ENCODE assay signal across 32 cellular contexts in the genomic region with DNA sequence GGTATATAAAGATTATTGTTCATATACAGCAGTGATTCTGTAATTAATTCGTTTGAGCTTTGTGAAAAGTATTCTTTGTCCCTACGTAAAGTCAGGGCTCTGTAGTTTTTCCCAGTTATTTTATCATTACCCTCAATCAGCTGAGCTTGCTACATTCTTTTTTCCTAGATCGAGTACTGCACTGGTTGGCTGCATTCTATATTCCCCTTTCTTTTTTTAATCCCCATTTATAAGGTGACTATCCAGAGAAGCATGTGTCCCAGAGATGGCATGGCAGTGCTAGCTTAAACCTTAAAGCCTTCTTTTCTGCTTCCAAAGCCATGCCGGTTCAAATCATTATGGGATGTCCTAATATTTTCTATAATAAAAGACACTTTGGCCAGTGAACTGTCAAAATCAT.
DNase-seq lines count a peak whose midpoint lies in the region; ATAC-seq and TF ChIP-seq lines count a peak whose summit lies in the region.
"Had no signal": no experiment of that assay in that cellular context is flagged by ENCODE, and none has a peak within 500 bp of the region (broad histone marks: within the 10 kb centered on the region; RNA-seq: fewer than 3 reads in every experiment).

No MANE protein-coding gene starts in this region.

- no peak overlapping the region for H3K4me3 Mint-ChIP-seq in brain
- H3K4me3 Mint-ChIP-seq: activated CD4-positive, alpha-beta T cell treated with anti-CD3 and anti-CD28 coated beads, Interleukin-2, amount 10 ng/mL, durations not matched to agents 7 days and 5 days; activated naive CD8-positive, alpha-beta T cell; dendritic cell treated with granulocyte-macrophage colony-stimulating factor and Interleukin-4, amounts not matched to agents 40 ng/mL and 50 ng/mL, for 4 days; endodermal cell; memory B cell; stimulated activated effector memory CD8-positive, alpha-beta T cell treated with anti-CD3 and anti-CD28 coated beads, Interleukin-12 subunit alpha, Interleukin-12 subunit beta, amount 100 ng/mL, for 72 hours had no signal

- ATAC-seq in left cardiac atrium (peak; percentile 8 to 25), right cardiac atrium (no peak), upper lobe of left lung (ENCODE audit: low FRiP score in 2 of 2) (no peak), omental fat pad (ENCODE audit: low FRiP score) (no peak)
- ATAC-seq: stimulated activated effector memory CD8-positive, alpha-beta T cell treated with anti-CD3 and anti-CD28 coated beads, Interleukin-12 subunit alpha, Interleukin-12 subunit beta, amount 100 ng/mL, for 72 hours had no signal

- peaks cover 3% of the 10 kb centered on the region for H3K36me3 Mint-ChIP-seq in brain
- H3K36me3 Mint-ChIP-seq: activated naive CD8-positive, alpha-beta T cell; memory B cell; stimulated activated effector memory CD8-positive, alpha-beta T cell treated with anti-CD3 and anti-CD28 coated beads, Interleukin-12 subunit alpha, Interleukin-12 subunit beta, amount 100 ng/mL, for 72 hours had no signal

- peaks cover 34% of the 10 kb centered on the region for H3K4me1 Mint-ChIP-seq in brain
- H3K4me1 Mint-ChIP-seq: activated CD4-positive, alpha-beta T cell treated with anti-CD3 and anti-CD28 coated beads, Interleukin-2, amount 10 ng/mL, durations not matched to agents 7 days and 5 days; stimulated activated effector memory CD8-positive, alpha-beta T cell treated with anti-CD3 and anti-CD28 coated beads, Interleukin-12 subunit alpha, Interleukin-12 subunit beta, amount 100 ng/mL, for 72 hours had no signal

- H2BK15ac ChIP-seq in mesenchymal stem cell (ENCODE audit: low read depth, poor library complexity, severe bottlenecking): no peak overlapping the region

- H3K18ac ChIP-seq in mesenchymal stem cell (ENCODE audit: low read depth in 1 of 2, low read length in 2 of 2): no peak overlapping the region

- 43% methylated on average over 4 of the region's 4 CpGs for WGBS in right cardiac atrium
- WGBS in mesenchymal stem cell: 92% methylated on average over 3 of the region's 4 CpGs
- WGBS in upper lobe of left lung, 2 donors: 50 to 62% methylated on average over 4 of the region's 4 CpGs

- no peak for DNase-seq in left cardiac atrium
- DNase-seq in right cardiac atrium: no peak
- no peak for DNase-seq in mesenchymal stem cell
- no peak for DNase-seq in upper lobe of left lung
- DNase-seq in NCI-H748 (lab: John Stamatoyannopoulos, UW; ENCODE audit: unreplicated experiment): no peak
- no peak for DNase-seq in dorsolateral prefrontal cortex
- DNase-seq in omental fat pad (ENCODE audit: low spot score): no peak
- DNase-seq: activated CD4-positive, alpha-beta T cell treated with anti-CD3 and anti-CD28 coated beads, Interleukin-2, amount 10 ng/mL, durations not matched to agents 7 days and 5 days; activated effector memory CD4-positive, alpha-beta T cell treated with Interleukin-2 at 50 U/mL for 16 hours; activated T-cell treated with anti-CD3 and anti-CD28 coated beads, Interleukin-2, amount 50 U/mL, for 1 hour; aorta; central memory CD4-positive, alpha-beta T cell; endodermal cell; foreskin melanocyte; H7; heart left ventricle; kidney glomerular epithelial cell; NCI-H1417 treated with DMSO at 0.1 percent for 48 hours; NCI-H2029 treated with DMSO at 0.1 percent for 48 hours; NCI-H2227 treated with DMSO at 0.1 percent for 48 hours; NCI-H526 treated with DMSO at 0.1 percent for 48 hours; Peyer's patch had no signal

- H3K27ac ChIP-seq in right cardiac atrium (ENCODE audit: low read length): no peak overlapping the region
- H3K27ac ChIP-seq in mesenchymal stem cell (ENCODE audit: low read length, poor library complexity, severe bottlenecking): no peak overlapping the region
- peak overlapping the region; percentile 52 to 79 (median 64) for H3K27ac ChIP-seq in upper lobe of left lung
- peak overlapping the region in 1 of 59 donors; percentile 23 for H3K27ac ChIP-seq in dorsolateral prefrontal cortex
- H3K27ac ChIP-seq: HL-60, KMS-11, Peyer's patch, prostate gland, suprapubic skin had no signal

- TF ChIP-seq POLR2A in upper lobe of left lung (IDR thresholded peaks at IDR 0.05): no peak

- H3K4me2 ChIP-seq in mesenchymal stem cell (ENCODE audit: low read length, poor library complexity, severe bottlenecking): no peak overlapping the region
- H3K4me2 ChIP-seq: KMS-11 had no signal

- H4K91ac ChIP-seq in mesenchymal stem cell (ENCODE audit: low read length): no peak overlapping the region

- H3K14ac ChIP-seq in mesenchymal stem cell (ENCODE audit: low read length in 2 of 2): no peak overlapping the region

- H3K9me3 Mint-ChIP-seq in brain: peaks cover 4 to 23% (median 11%) of the 10 kb centered on the region in 5 experiments
- H3K9me3 Mint-ChIP-seq: stimulated activated effector memory CD8-positive, alpha-beta T cell treated with anti-CD3 and anti-CD28 coated beads, Interleukin-12 subunit alpha, Interleukin-12 subunit beta, amount 100 ng/mL, for 72 hours had no signal

- TF ChIP-seq CTCF in brain (conservative IDR thresholded peaks at IDR 0.05) (no peak), upper lobe of left lung (IDR thresholded peaks at IDR 0.05) (no peak), dorsolateral prefrontal cortex (IDR thresholded peaks at IDR 0.05 in 54 of 56, conservative IDR thresholded peaks at IDR 0.05 in 2 of 56; ENCODE audit: low read depth in 1 of 56, partially characterized antibody in 56 of 56) (no peak), omental fat pad (IDR thresholded peaks at IDR 0.05) (no peak)

- no peak overlapping the region for H2AK5ac ChIP-seq in mesenchymal stem cell (ENCODE audit: low read length, severe bottlenecking)

- H4K8ac ChIP-seq in mesenchymal stem cell (ENCODE audit: low read length): no peak overlapping the region

- H3K9me3 ChIP-seq in right cardiac atrium (ENCODE audit: control insufficient read depth, low read length) (no peaks in the 10 kb centered on the region), mesenchymal stem cell (ENCODE audit: control insufficient read depth, low read length) (no peaks in the 10 kb centered on the region), upper lobe of left lung (no peaks in the 10 kb centered on the region)
- H3K9me3 ChIP-seq: esophagus muscularis mucosa, Peyer's patch, prostate gland, suprapubic skin had no signal

- H3K23ac ChIP-seq in mesenchymal stem cell (ENCODE audit: low read length in 2 of 2): no peak overlapping the region

- no peak overlapping the region for H2BK12ac ChIP-seq in mesenchymal stem cell (ENCODE audit: low read length in 2 of 2)

- H3K4ac ChIP-seq in mesenchymal stem cell (ENCODE audit: low read depth in 1 of 2, low read length in 2 of 2): no peak overlapping the region

- H2AFZ ChIP-seq in mesenchymal stem cell (ENCODE audit: low read depth, low read length): no peak overlapping the region

- H2BK5ac ChIP-seq in mesenchymal stem cell (ENCODE audit: low read depth, low read length, poor library complexity, severe bottlenecking): no peak overlapping the region

- no peak overlapping the region for H3K4me3 ChIP-seq in right cardiac atrium (ENCODE audit: low read length)
- no peak overlapping the region for H3K4me3 ChIP-seq in mesenchymal stem cell (ENCODE audit: insufficient read depth in 1 of 2, low read depth in 1 of 2, low read length in 2 of 2)
- H3K4me3 ChIP-seq in upper lobe of left lung: peak overlapping the region in 1 of 4 donors; percentile 11
- peak overlapping the region in 1 of 59 donors; percentile 2 for H3K4me3 ChIP-seq in dorsolateral prefrontal cortex
- H3K4me3 ChIP-seq: esophagus muscularis mucosa, heart left ventricle, Peyer's patch, prostate gland, suprapubic skin had no signal

- intact Hi-C loops in left cardiac atrium (cut with DNase I): loop anchor here in 1 of 2 donors (10.0 kb wide), 1 partner anchor 53 kb away; no protein-coding TSS in a partner anchor
- intact Hi-C loops in right cardiac atrium (cut with DNase I): no loop called here
- intact Hi-C loops in dorsolateral prefrontal cortex (cut with DNase I): no loop called here

- H3K27me3 ChIP-seq in right cardiac atrium (ENCODE audit: control insufficient read depth, insufficient read depth) (no peaks in the 10 kb centered on the region), mesenchymal stem cell (ENCODE audit: control insufficient read depth in 1 of 2, insufficient read depth in 1 of 2, low read length in 2 of 2) (no peaks in the 10 kb centered on the region), upper lobe of left lung (no peaks in the 10 kb centered on the region), dorsolateral prefrontal cortex (no peaks in the 10 kb centered on the region)
- H3K27me3 ChIP-seq: esophagus muscularis mucosa, heart left ventricle, Peyer's patch, suprapubic skin had no signal

- no peak for TF ChIP-seq EP300 in upper lobe of left lung (IDR thresholded peaks at IDR 0.05)

- H3K36me3 ChIP-seq in mesenchymal stem cell (ENCODE audit: control insufficient read depth in 1 of 2, insufficient read depth in 2 of 2, low read depth in 1 of 2, low read length in 2 of 2) (peaks cover 0 to 7% of the 10 kb centered on the region in 2 experiments), upper lobe of left lung (peaks cover 0 to 5% (median 1%) of the 10 kb centered on the region in 4 donors)
- H3K36me3 ChIP-seq: esophagus muscularis mucosa, heart left ventricle, Peyer's patch, prostate gland, suprapubic skin had no signal

- H3K9ac ChIP-seq in mesenchymal stem cell (ENCODE audit: low read length): peak overlapping the region; percentile 74
- H3K9ac ChIP-seq: KMS-11 had no signal

- H3K4me1 ChIP-seq in right cardiac atrium (ENCODE audit: control insufficient read depth, insufficient read depth, low read length) (peaks cover 2% of the 10 kb centered on the region), mesenchymal stem cell (ENCODE audit: control insufficient read depth, insufficient read depth, low read depth, low read length) (peaks cover 5% of the 10 kb centered on the region), upper lobe of left lung (peaks cover 13 to 27% (median 19%) of the 10 kb centered on the region in 4 donors)
- H3K4me1 ChIP-seq: Peyer's patch, prostate gland, suprapubic skin had no signal

- H3K79me1 ChIP-seq in mesenchymal stem cell (replicated peaks; ENCODE audit: low read length, poor library complexity, severe bottlenecking): peaks cover 2% of the 10 kb centered on the region

- peaks cover 3% of the 10 kb centered on the region for H3K27me3 Mint-ChIP-seq in brain
- H3K27me3 Mint-ChIP-seq: dendritic cell treated with granulocyte-macrophage colony-stimulating factor and Interleukin-4, amounts not matched to agents 40 ng/mL and 50 ng/mL, for 4 days had no signal

- H3K27ac Mint-ChIP-seq in brain: peak overlapping the region in 3 of 5 experiments; percentile 10 to 80 (median 51)
- H3K27ac Mint-ChIP-seq: activated CD4-positive, alpha-beta T cell treated with anti-CD3 and anti-CD28 coated beads, Interleukin-2, amount 10 ng/mL, durations not matched to agents 7 days and 5 days; activated naive CD8-positive, alpha-beta T cell; dendritic cell treated with granulocyte-macrophage colony-stimulating factor and Interleukin-4, amounts not matched to agents 40 ng/mL and 50 ng/mL, for 4 days; endodermal cell; memory B cell; stimulated activated effector memory CD8-positive, alpha-beta T cell treated with anti-CD3 and anti-CD28 coated beads, Interleukin-12 subunit alpha, Interleukin-12 subunit beta, amount 100 ng/mL, for 72 hours had no signal

- no peak overlapping the region for H2BK120ac ChIP-seq in mesenchymal stem cell (ENCODE audit: low read depth, low read length)

Comparison
In these comparisons a context has a peak if more than half of its experiments do, and no peak if none do; other contexts are left out.
1. ATAC-seq: peak in left cardiac atrium (2 of 2); none in right cardiac atrium (0 of 2), upper lobe of left lung (0 of 2) and omental fat pad (single experiment).
2. H3K27ac ChIP-seq: peak in upper lobe of left lung (4 of 4); none in right cardiac atrium (single experiment) and mesenchymal stem cell (single experiment).